ENCODE assay signal across 8 cellular contexts in genomic region chr3:193872265-193872753, GRCh38.
DNase-seq lines count a peak whose midpoint lies in the region; ATAC-seq and TF ChIP-seq lines count a peak whose summit lies in the region.

No MANE protein-coding gene starts in this region.

- no peaks in the 10 kb centered on the region for H3K4me1 ChIP-seq in A673 (ENCODE audit: insufficient read depth, low read length, poor library complexity, severe bottlenecking)

- POLR2A ChIA-PET in GM10248 (lab: Yijun Ruan, JAX): no interaction called here
- POLR2A ChIA-PET in A673 (lab: Charles Lee; ENCODE audit: low non-redundant PET): no interaction called here

- no peaks in the 10 kb centered on the region for H3K9me3 ChIP-seq in A673 (ENCODE audit: low read depth, low read length, poor library complexity, severe bottlenecking)

- no peaks in the 10 kb centered on the region for H3K36me3 ChIP-seq in A673 (ENCODE audit: insufficient read depth, low read length, poor library complexity, severe bottlenecking)

- H3K27ac ChIP-seq in A673 (ENCODE audit: low read depth, low read length, poor library complexity, severe bottlenecking): no peak overlapping the region

- H3K4me3 ChIP-seq in epithelial cell of proximal tubule (ENCODE audit: low read depth, low read length): no peak overlapping the region
- no peak overlapping the region for H3K4me3 ChIP-seq in A673 (ENCODE audit: low read depth, low read length, poor library complexity, severe bottlenecking)

- CTCF ChIA-PET in GM10248 (lab: Yijun Ruan, JAX): interaction anchor here (1.4 to 2.7 kb wide), 4 partner anchors 9 to 444 kb away, joined by 3 to 7 read pairs (median 4); no protein-coding TSS in a partner anchor
- CTCF ChIA-PET in A673 (lab: Charles Lee): no interaction called here

- DNase-seq in GM10248 (ENCODE audit: extremely low spot score) (peak; percentile 44), NCI-H2196 (lab: John Stamatoyannopoulos, UW; ENCODE audit: unreplicated experiment) (peak; percentile 99), epithelial cell of proximal tubule (ENCODE audit: low read depth) (peak; percentile 93), A673 (ENCODE audit: low spot score) (no peak)
- DNase-seq in stimulated activated CD8-positive, alpha-beta memory T cell treated with anti-CD3 and anti-CD28 coated beads, Interleukin-15, amount 100 ng/mL, for 48 hours (ENCODE audit: low read depth in 2 of 2): peak; percentile 19 to 21
- DNase-seq in effector CD4-positive, alpha-beta T cell: no peak

- no peaks in the 10 kb centered on the region for H3K27me3 ChIP-seq in A673 (replicated peaks; ENCODE audit: insufficient read depth, low read depth, low read length, poor library complexity)

- no peak for TF ChIP-seq CTCF in GM10248 (IDR thresholded peaks at IDR 0.05; ENCODE audit: control extremely low read depth, extremely low read depth, low read depth, missing control alignments)
- TF ChIP-seq CTCF in epithelial cell of proximal tubule (conservative IDR thresholded peaks at IDR 0.05; ENCODE audit: low read depth, low read length): no peak
- TF ChIP-seq CTCF in A673 (conservative IDR thresholded peaks at IDR 0.05; ENCODE audit: low read depth, low read length): no peak

- ATAC-seq in GM21717 (IDR thresholded peaks at IDR 0.05; ENCODE audit: unreplicated experiment) (peak; percentile 64), HG03025 (IDR thresholded peaks at IDR 0.05; ENCODE audit: low FRiP score, unreplicated experiment) (no peak)

- intact Hi-C loops in A673 (cut with micrococcal nuclease; ENCODE audit: unreplicated experiment): no loop called here

- BruUV-seq in A673 (replicated peaks; lab: Mats Ljungman, UMichigan): no TSS peak

Comparison
In these comparisons a context has a peak if more than half of its experiments do, and no peak if none do; other contexts are left out.
1. DNase-seq: peak in GM10248 (single experiment), NCI-H2196 (single experiment), epithelial cell of proximal tubule (single experiment) and stimulated activated CD8-positive, alpha-beta memory T cell treated with anti-CD3 and anti-CD28 coated beads, Interleukin-15, amount 100 ng/mL, for 48 hours (2 of 2); none in effector CD4-positive, alpha-beta T cell (single experiment) and A673 (single experiment).